ENCODE assay signal across 8 cellular contexts in the genomic region with DNA sequence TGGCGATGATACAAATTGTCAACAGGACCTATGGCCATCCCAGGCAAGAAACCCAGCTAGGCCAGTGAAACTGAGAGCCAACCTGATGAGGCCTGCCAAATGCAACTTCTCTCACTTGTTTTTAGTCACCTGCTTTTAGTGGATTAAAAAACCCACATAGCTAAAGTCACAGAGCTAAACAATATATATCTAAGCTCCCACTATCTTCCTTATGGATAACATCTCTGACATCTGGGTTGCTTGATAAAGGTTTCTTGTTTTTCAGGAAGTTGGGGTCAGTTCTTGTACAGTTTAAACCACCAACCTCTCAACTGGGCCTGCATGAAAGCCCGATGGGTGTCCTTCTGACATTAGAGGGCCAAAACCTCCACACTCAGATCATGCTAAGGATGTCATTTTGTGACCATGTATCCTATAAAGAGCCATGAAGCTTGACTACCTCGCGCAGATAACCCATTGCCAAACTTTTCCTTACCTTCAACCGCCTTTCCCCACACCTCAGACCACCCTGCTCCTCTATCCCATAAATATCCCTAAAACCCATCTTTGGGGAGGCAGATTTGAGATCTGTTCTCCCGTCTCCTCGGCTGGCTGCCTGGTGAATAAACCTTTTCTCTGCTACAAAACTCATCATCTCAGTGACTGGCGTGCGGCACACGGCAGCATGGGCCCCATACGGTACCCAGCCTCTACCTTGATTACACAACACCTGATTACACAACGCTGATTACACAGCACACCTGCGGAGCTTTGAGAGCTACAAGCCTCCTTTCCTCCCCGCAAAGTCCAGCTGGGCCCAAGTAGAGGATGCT. TPM values are rescaled to one million over a fixed set of nuclear protein-coding genes. Genes with fewer than 3 reads are reported as not detected.
DNase-seq lines count a peak whose midpoint lies in the region; ATAC-seq, FAIRE-seq and TF ChIP-seq lines count a peak whose summit lies in the region.

No MANE protein-coding gene starts in this region.

- no peak for TF ChIP-seq POLR2A in A549 (IDR thresholded peaks at IDR 0.05; ENCODE audit: low read length)

- H3K27me3 ChIP-seq in bronchial epithelial cell (ENCODE audit: control insufficient read depth, insufficient read depth, low read length) (no peaks in the 10 kb centered on the region), mesenchymal stem cell (ENCODE audit: control insufficient read depth in 1 of 2, insufficient read depth in 1 of 2, low read length in 2 of 2) (no peaks in the 10 kb centered on the region), aorta (ENCODE audit: control insufficient read depth in 1 of 2, insufficient read depth in 2 of 2, low read length in 1 of 2) (no peaks in the 10 kb centered on the region)

- 64% methylated on average over 13 of the region's 14 CpGs for WGBS in A549 (ENCODE audit: missing lambda C conversion rate)
- 82% methylated on average over 14 of the region's 14 CpGs for WGBS in mesenchymal stem cell
- WGBS in aorta, 2 donors, result 70 to 73% methylated on average over 14 of the region's 14 CpGs

- H3K4me3 ChIP-seq in A549, result peak overlapping the region; percentile 85
- H3K4me3 ChIP-seq in bronchial epithelial cell (ENCODE audit: low read depth, low read length), result peak overlapping the region; percentile 96
- H3K4me3 ChIP-seq in mesenchymal stem cell (ENCODE audit: insufficient read depth in 1 of 2, low read depth in 1 of 2, low read length in 2 of 2), result peak overlapping the region; percentile 95 to 98
- H3K4me3 ChIP-seq in aorta (ENCODE audit: low read length in 2 of 2), result peak overlapping the region; percentile 3 to 11

- H3K4me2 ChIP-seq in A549 (peak overlapping the region; percentile 79), mesenchymal stem cell (ENCODE audit: low read length, poor library complexity, severe bottlenecking) (peak overlapping the region; percentile 53)

- H2BK15ac ChIP-seq in mesenchymal stem cell (ENCODE audit: low read depth, poor library complexity, severe bottlenecking), result peak overlapping the region; percentile 60

- H3K4ac ChIP-seq in mesenchymal stem cell (ENCODE audit: low read depth in 1 of 2, low read length in 2 of 2), result peak overlapping the region; percentile 85 to 86

- no peaks in the 10 kb centered on the region for H3K36me3 ChIP-seq in bronchial epithelial cell (ENCODE audit: control insufficient read depth, insufficient read depth, low read length)
- peaks cover 4 to 5% of the 10 kb centered on the region in 2 experiments for H3K36me3 ChIP-seq in mesenchymal stem cell (ENCODE audit: control insufficient read depth in 1 of 2, insufficient read depth in 2 of 2, low read depth in 1 of 2, low read length in 2 of 2)
- no peaks in the 10 kb centered on the region for H3K36me3 ChIP-seq in aorta (ENCODE audit: control insufficient read depth in 1 of 2, insufficient read depth in 2 of 2, low read length in 1 of 2)

- H3K14ac ChIP-seq in mesenchymal stem cell (ENCODE audit: low read length in 2 of 2), result no peak overlapping the region

- no peak overlapping the region for H2BK5ac ChIP-seq in mesenchymal stem cell (ENCODE audit: low read depth, low read length, poor library complexity, severe bottlenecking)

- H3K79me1 ChIP-seq in mesenchymal stem cell (replicated peaks; ENCODE audit: low read length, poor library complexity, severe bottlenecking), result peaks cover 5% of the 10 kb centered on the region

- H3K27ac ChIP-seq in A549 (peak overlapping the region; percentile 91 to 93), mesenchymal stem cell (ENCODE audit: low read length, poor library complexity, severe bottlenecking) (peak overlapping the region; percentile 47), aorta (ENCODE audit: low read depth in 1 of 2, low read length in 2 of 2) (peak overlapping the region; percentile 1 to 47)

- H3K9me3 ChIP-seq in A549, result no peaks in the 10 kb centered on the region
- H3K9me3 ChIP-seq in mesenchymal stem cell (ENCODE audit: control insufficient read depth, low read length), result no peaks in the 10 kb centered on the region
- H3K9me3 ChIP-seq in aorta (ENCODE audit: control insufficient read depth, low read length), result no peaks in the 10 kb centered on the region

- no peak for TF ChIP-seq RAD21 in A549 (conservative IDR thresholded peaks at IDR 0.05 in 1 of 2, IDR thresholded peaks at IDR 0.05 in 1 of 2)

- peak overlapping the region; percentile 25 to 91 for H3K18ac ChIP-seq in mesenchymal stem cell (ENCODE audit: low read depth in 1 of 2, low read length in 2 of 2)

- H2BK120ac ChIP-seq in mesenchymal stem cell (ENCODE audit: low read depth, low read length), result peak overlapping the region; percentile 94

- ATAC-seq in A549 (peak; percentile 15 to 36), GM19397 (IDR thresholded peaks at IDR 0.05; ENCODE audit: unreplicated experiment) (peak; percentile 7), aorta (ENCODE audit: low FRiP score) (no peak), HG03095 (IDR thresholded peaks at IDR 0.05; ENCODE audit: unreplicated experiment) (no peak)

- peak overlapping the region; percentile 100 for H3K9ac ChIP-seq in mesenchymal stem cell (ENCODE audit: low read length)

- H4K91ac ChIP-seq in mesenchymal stem cell (ENCODE audit: low read length), result peak overlapping the region; percentile 74

- H4K8ac ChIP-seq in mesenchymal stem cell (ENCODE audit: low read length), result peak overlapping the region; percentile 98

- POLR2A ChIA-PET in A549 (lab: Yijun Ruan, JAX), result interaction anchor here (0.9 to 2.4 kb wide), 4 partner anchors 11 to 53 kb away, joined by 3 to 17 read pairs (median 7); no protein-coding TSS in a partner anchor

- H3K4me1 ChIP-seq in A549, result peaks cover 17% of the 10 kb centered on the region; the same call in 2 of the 3 replicates
- H3K4me1 ChIP-seq in mesenchymal stem cell (ENCODE audit: control insufficient read depth, insufficient read depth, low read depth, low read length), result peaks cover 15% of the 10 kb centered on the region
- H3K4me1 ChIP-seq in aorta (ENCODE audit: control insufficient read depth in 1 of 2, insufficient read depth in 2 of 2, low read length in 2 of 2), result peaks cover 0 to 3% of the 10 kb centered on the region in 2 donors

- H2AFZ ChIP-seq in mesenchymal stem cell (ENCODE audit: low read depth, low read length), result peak overlapping the region; percentile 95

- CTCF ChIA-PET in A549 (lab: Yijun Ruan, JAX), result interaction anchor here (0.6 to 5.9 kb wide), 13 partner anchors 11 to 560 kb away, joined by 3 to 38 read pairs (median 4); no protein-coding TSS in a partner anchor

- intact Hi-C loops in aorta (cut with DNase I), result loop anchor here (1.0 to 5.0 kb wide), 7 partner anchors 51 to 347 kb away; partner anchors contain the start of genes MTPN (in 2 of the 2) and FAM180A (in 1 of the 2)

- TF ChIP-seq EP300 in A549 (IDR thresholded peaks at IDR 0.05), result no peak

- peak overlapping the region; percentile 33 for H2AK5ac ChIP-seq in mesenchymal stem cell (ENCODE audit: low read length, severe bottlenecking)

- TF ChIP-seq CTCF in A549 (IDR thresholded peaks at IDR 0.05) (no peak), bronchial epithelial cell (IDR thresholded peaks at IDR 0.05; ENCODE audit: insufficient read depth, low read length, severe bottlenecking) (no peak)

- peak overlapping the region in 1 of 2 experiments; percentile 25 for H2BK12ac ChIP-seq in mesenchymal stem cell (ENCODE audit: low read length in 2 of 2)

- DNase-seq in A549 (ENCODE audit: low read depth in 1 of 2, low spot score in 1 of 2), result no peak
- DNase-seq in NCI-H345 (lab: John Stamatoyannopoulos, UW), result peak; percentile 49
- peak; percentile 83 for DNase-seq in bronchial epithelial cell (ENCODE audit: low read depth)
- DNase-seq in mesenchymal stem cell, result no peak
- no peak for DNase-seq in aorta
- no peak for DNase-seq in NCI-H1694 treated with DMSO at 0.1 percent for 48 hours (lab: John Stamatoyannopoulos, UW)

- FAIRE-seq in A549 (lab: Jason Lieb, UNC) (no peak), bronchial epithelial cell (lab: Jason Lieb, UNC) (no peak)

- no peak overlapping the region for H3K23ac ChIP-seq in mesenchymal stem cell (ENCODE audit: low read length in 2 of 2)

TF ChIP-seq in A549, 52 proteins besides CTCF, POLR2A, EP300 and RAD21:
- TF ChIP-seq FOSB (CRISPR knock-in tag; IDR thresholded peaks at IDR 0.05) (no peak), CEBPB (IDR thresholded peaks at IDR 0.05) (peak; percentile 80 to 86), MAZ (IDR thresholded peaks at IDR 0.05; ENCODE audit: borderline replicate concordance, low read depth, low read length) (no peak), PHF8 (IDR thresholded peaks at IDR 0.05; ENCODE audit: borderline replicate concordance, low read depth) (no peak), GATA3 (IDR thresholded peaks at IDR 0.05; ENCODE audit: borderline replicate concordance) (0 out of 2 replicates have a peak, but pooled peaks have one; percentile 3)
- TF ChIP-seq, protein P1, sequence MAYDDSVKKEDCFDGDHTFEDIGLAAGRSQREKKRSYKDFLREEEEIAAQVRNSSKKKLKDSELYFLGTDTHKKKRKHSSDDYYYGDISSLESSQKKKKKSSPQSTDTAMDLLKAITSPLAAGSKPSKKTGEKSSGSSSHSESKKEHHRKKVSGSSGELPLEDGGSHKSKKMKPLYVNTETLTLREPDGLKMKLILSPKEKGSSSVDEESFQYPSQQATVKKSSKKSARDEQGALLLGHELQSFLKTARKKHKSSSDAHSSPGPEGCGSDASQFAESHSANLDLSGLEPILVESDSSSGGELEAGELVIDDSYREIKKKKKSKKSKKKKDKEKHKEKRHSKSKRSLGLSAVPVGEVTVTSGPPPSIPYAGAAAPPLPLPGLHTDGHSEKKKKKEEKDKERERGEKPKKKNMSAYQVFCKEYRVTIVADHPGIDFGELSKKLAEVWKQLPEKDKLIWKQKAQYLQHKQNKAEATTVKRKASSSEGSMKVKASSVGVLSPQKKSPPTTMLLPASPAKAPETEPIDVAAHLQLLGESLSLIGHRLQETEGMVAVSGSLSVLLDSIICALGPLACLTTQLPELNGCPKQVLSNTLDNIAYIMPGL (CRISPR knock-in tag; IDR thresholded peaks at IDR 0.05; ENCODE audit: borderline replicate concordance), result no peak

RNA-seq across cellular contexts. Expression of gene STMP1, which starts 0.8 kb away (rescaled TPM):
- polyA plus RNA-seq in A549 (2011; rRNA removed) (30.1 and 35.5 TPM in 2 replicates), A549 (2017; fragmentation: RNase III; extraction: RNeasy Plus Mini Kit Qiagen cat#74134 plus additional on column Dnase treatment) (25.2 to 33.0 TPM (median 32.1 TPM) in 3 replicates), aorta (10 to 100 TPM; 31.5 to 43.3 TPM)
- 12.3 TPM in 2 replicates for polyA plus RNA-seq in A549 (2012; cell fraction: cytosol; rRNA removed)
- 2.6 and 5.4 TPM in 2 replicates for polyA plus RNA-seq in A549 (2012; cell fraction: nucleus; rRNA removed)
- polyA minus RNA-seq in A549 (2011; rRNA and poly(A)+ RNA removed), result 7.2 and 7.6 TPM in 2 replicates
- total RNA-seq in bronchial epithelial cell (7.4 and 11.5 TPM in 2 replicates), aorta (10 to 100 TPM; 29.8 to 42.6 TPM)
- polyA plus RNA-seq in mesenchymal stem cell (2013, experiment 1 of 2), result 36.7 TPM
- polyA plus RNA-seq in mesenchymal stem cell (2013, experiment 2 of 2), result 39.1 TPM

Comparison
In these comparisons a context has a peak if more than half of its experiments do, and no peak if none do; other contexts are left out.
1. ATAC-seq: peak in A549 (2 of 2) and GM19397 (single experiment); none in aorta (single experiment) and HG03095 (single experiment).
2. DNase-seq: peak in NCI-H345 (single experiment) and bronchial epithelial cell (single experiment); none in A549 (0 of 2), mesenchymal stem cell (single experiment), aorta (0 of 2) and NCI-H1694 treated with DMSO at 0.1 percent for 48 hours (single experiment).
3. H3K27ac ChIP-seq: peak in every context shown above with its lines; median percentile 92 in A549; 47 in mesenchymal stem cell; 24 in aorta.
4. H3K4me3 ChIP-seq: peak in every context shown above with its lines; median percentile 96 in mesenchymal stem cell; 96 in bronchial epithelial cell; 85 in A549; 7 in aorta.